ENCODE assay signal across 7 cellular contexts in genomic region chr6:3356056-3356823, GRCh38.
DNase-seq lines count a peak whose midpoint lies in the region; ATAC-seq and TF ChIP-seq lines count a peak whose summit lies in the region.

No MANE protein-coding gene starts in this region.

- no peaks in the 10 kb centered on the region for H3K27me3 ChIP-seq in WERI-Rb-1 (ENCODE audit: insufficient read depth, low read depth, severe bottlenecking)

- TF ChIP-seq CTCF in WERI-Rb-1 (IDR thresholded peaks at IDR 0.05; ENCODE audit: low read depth, low read length): no peak

- H3K9me3 ChIP-seq in WERI-Rb-1 (ENCODE audit: severe bottlenecking): no peaks in the 10 kb centered on the region

- DNase-seq in NCI-H146 (lab: John Stamatoyannopoulos, UW): peak; percentile 66
- DNase-seq in WERI-Rb-1: peak; percentile 94
- DNase-seq in cerebellum (ENCODE audit: low spot score): peak; percentile 41
- DNase-seq in left lobe of liver (ENCODE audit: low spot score): peak; percentile 76
- peak; percentile 14 to 21 for DNase-seq in stimulated activated CD4-positive, alpha-beta T cell treated with anti-CD3 and anti-CD28 coated beads, Interleukin-2, amount 100 ng/mL, for 48 hours

- H3K36me3 ChIP-seq in WERI-Rb-1: no peaks in the 10 kb centered on the region

- peak overlapping the region; percentile 94 for H3K27ac ChIP-seq in WERI-Rb-1

- peak overlapping the region; percentile 41 for H3K4me3 ChIP-seq in WERI-Rb-1 (ENCODE audit: low read depth, low read length)

- ATAC-seq in GM18498 (IDR thresholded peaks at IDR 0.05; ENCODE audit: unreplicated experiment) (peak; percentile 94), HG02678 (IDR thresholded peaks at IDR 0.05; ENCODE audit: unreplicated experiment) (peak; percentile 87), left lobe of liver (peak; percentile 71)

Comparison
In these comparisons a context has a peak if more than half of its experiments do, and no peak if none do; other contexts are left out.
1. Peak in every context shown above with its lines: DNase-seq, ATAC-seq, H3K4me3 ChIP-seq and H3K27ac ChIP-seq.
2. DNase-seq: peak in every context shown above with its lines; median percentile 94 in WERI-Rb-1; 76 in left lobe of liver; 66 in NCI-H146; 41 in cerebellum; 18 in stimulated activated CD4-positive, alpha-beta T cell treated with anti-CD3 and anti-CD28 coated beads, Interleukin-2, amount 100 ng/mL, for 48 hours.